ENCODE assay signal across 19 cellular contexts in genomic region chr3:98793971-98794370, GRCh38. TPM values are rescaled to one million over a fixed set of nuclear protein-coding genes. Genes with fewer than 3 reads are reported as not detected.
A peak's percentile ranks its signal among the peaks of the same experiment; 100 is the strongest.
DNase-seq lines count a peak whose midpoint lies in the region; ATAC-seq, FAIRE-seq and TF ChIP-seq lines count a peak whose summit lies in the region.
"Had no signal": no experiment of that assay in that cellular context is flagged by ENCODE, and none has a peak within 500 bp of the region (broad histone marks: within the 10 kb centered on the region; RNA-seq: fewer than 3 reads in every experiment).

No MANE protein-coding gene starts in this region.

- in situ Hi-C loops in ACHN (cut with HindIII; ENCODE audit: low pct_ligation_motif_present, low pct_unique_long_range_greater_than_20kb, low sequenced_read_pairs): no loop called here

- ATAC-seq in GM18867 (IDR thresholded peaks at IDR 0.05; ENCODE audit: unreplicated experiment): no peak
- ATAC-seq: T-cell had no signal

- peak; percentile 60 for FAIRE-seq in H54 (lab: Jason Lieb, UNC)
- peak; percentile 88 for FAIRE-seq in islet of Langerhans (lab: Jason Lieb, UNC)
- FAIRE-seq: H1, HTR-8/SVneo had no signal

- TF ChIP-seq POLR2A in H54 (IDR thresholded peaks at IDR 0.05; ENCODE audit: low read depth, low read length) (no peak), Peyer's patch (IDR thresholded peaks at IDR 0.05) (no peak)

- H3K27me3 ChIP-seq in Peyer's patch: no peaks in the 10 kb centered on the region
- H3K27me3 ChIP-seq: BLaER1 treated with 17β-estradiol and CSF1 and Interleukin-3, amounts not matched to agents 10 nM and 100 nM had no signal

- no peaks in the 10 kb centered on the region for H3K9me3 ChIP-seq in Peyer's patch
- H3K9me3 ChIP-seq: BLaER1 treated with 17β-estradiol and CSF1 and Interleukin-3, amounts not matched to agents 10 nM and 100 nM; SK-N-SH had no signal

- H3K27ac ChIP-seq in Peyer's patch: no peak overlapping the region
- H3K27ac ChIP-seq: BLaER1 treated with 17β-estradiol and CSF1 and Interleukin-3, amounts not matched to agents 10 nM and 100 nM had no signal

- no peaks in the 10 kb centered on the region for H3K36me3 ChIP-seq in Peyer's patch

- no peak for TF ChIP-seq CTCF in Peyer's patch (IDR thresholded peaks at IDR 0.05)

- no peak overlapping the region for H3K4me3 ChIP-seq in Peyer's patch
- H3K4me3 ChIP-seq: BLaER1 treated with 17β-estradiol and CSF1 and Interleukin-3, amounts not matched to agents 10 nM and 100 nM had no signal

- DNase-seq in AG20443 (ENCODE audit: low spot score) (peak; percentile 32), H54 (ENCODE audit: insufficient read length, low spot score) (no peak), astrocyte of the hippocampus (ENCODE audit: low read depth, low spot score) (peak; percentile 43), Peyer's patch (no peak), ACHN (no peak), KG1 (lab: John Stamatoyannopoulos, UW) (no peak)
- DNase-seq: CD8-positive, alpha-beta memory T cell; NCI-H1930; NCI-H774; PC-3; Right ventricle myocardium superior; SK-N-SH; T-cell had no signal

- no peaks in the 10 kb centered on the region for H3K4me1 ChIP-seq in Peyer's patch
- H3K4me1 ChIP-seq: BLaER1 treated with 17β-estradiol and CSF1 and Interleukin-3, amounts not matched to agents 10 nM and 100 nM had no signal

RNA-seq across cellular contexts. Expression of gene ST3GAL6, which starts 30.8 kb away (rescaled TPM):
- total RNA-seq in Peyer's patch: 1 to 10 TPM; 1.6 to 6.6 (median 2.5) TPM
- total RNA-seq: NCI-H460 had no signal

Comparison
In these comparisons a context has a peak if more than half of its experiments do, and no peak if none do; other contexts are left out.
1. DNase-seq: peak in AG20443 (single experiment) and astrocyte of the hippocampus (single experiment); none in H54 (single experiment), Peyer's patch (0 of 3), ACHN (single experiment) and KG1 (single experiment).